ENCODE assay signal across 1 cellular context in genomic region chr7:47435889-47436312, GRCh38.
TF ChIP-seq lines count a peak whose summit lies in the region.

No MANE protein-coding gene starts in this region.

TF ChIP-seq in GM23338, 12 proteins besides CTCF, POLR2A, EP300 and RAD21 (continued from another document):
- no peak for TF ChIP-seq ETS1 (IDR thresholded peaks at IDR 0.05)
